ENCODE assay signal across 13 cellular contexts in genomic region chr15:28994830-28995180, GRCh38.
DNase-seq lines count a peak whose midpoint lies in the region; ATAC-seq and TF ChIP-seq lines count a peak whose summit lies in the region.
"Had no signal": no experiment of that assay in that cellular context is flagged by ENCODE, and none has a peak within 500 bp of the region (broad histone marks: within the 10 kb centered on the region; RNA-seq: fewer than 3 reads in every experiment).

No MANE protein-coding gene starts in this region.

- peaks cover 11% of the 10 kb centered on the region for H3K4me1 Mint-ChIP-seq in activated T-cell treated with anti-CD3 and anti-CD28 coated beads, Interleukin-2, amount 50 U/mL, for 72 hours (ENCODE audit: low read depth)
- H3K4me1 Mint-ChIP-seq in WTC11: peaks cover 28% of the 10 kb centered on the region

- no peak for ATAC-seq in activated T-cell treated with anti-CD3 and anti-CD28 coated beads, Interleukin-2, amount 50 U/mL, for 72 hours (replicated peaks in 1 of 2)
- ATAC-seq in WTC11 (peak; percentile 46), HG03159 (IDR thresholded peaks at IDR 0.05; ENCODE audit: unreplicated experiment) (no peak)

- CTCF ChIA-PET in WTC11 (lab: Charles Lee): interaction anchor here (0.7 to 4.5 kb wide), 10 partner anchors 11 to 973 kb away, joined by 3 to 37 read pairs (median 4); no protein-coding TSS in a partner anchor

- POLR2A ChIA-PET in WTC11 (lab: Charles Lee): interaction anchor here (0.5 kb wide), 1 partner anchor 10 kb away, joined by 3 read pairs; no protein-coding TSS in a partner anchor

- intact Hi-C loops in head of caudate nucleus (cut with DNase I): loop anchor here (5.0 to 10.0 kb wide), 2 partner anchors 50 to 97 kb away; no protein-coding TSS in a partner anchor

- TF ChIP-seq CTCF in WTC11 (IDR thresholded peaks at IDR 0.05): no peak

- peak overlapping the region; percentile 46 for H3K27ac Mint-ChIP-seq in activated T-cell treated with anti-CD3 and anti-CD28 coated beads, Interleukin-2, amount 50 U/mL, for 72 hours
- no peak overlapping the region for H3K27ac Mint-ChIP-seq in WTC11

- peak overlapping the region; percentile 98 for H3K27ac ChIP-seq in substantia nigra (ENCODE audit: low read depth, low read length, poor library complexity, severe bottlenecking)
- H3K27ac ChIP-seq: PC-9, vagina had no signal

- no peaks in the 10 kb centered on the region for H3K9me3 Mint-ChIP-seq in activated T-cell treated with anti-CD3 and anti-CD28 coated beads, Interleukin-2, amount 50 U/mL, for 72 hours
- H3K9me3 Mint-ChIP-seq in WTC11: peaks cover 4% of the 10 kb centered on the region; the same call in 1 of the 2 replicates
- H3K9me3 Mint-ChIP-seq: T-helper 1 cell treated with Interleukin-12 subunit alpha and Interleukin-12 subunit beta and Interleukin-4 antibody, amounts not matched to agents 30 μg/mL and 1 μg/mL, for 36 hours had no signal

- no peaks in the 10 kb centered on the region for H3K27me3 Mint-ChIP-seq in activated T-cell treated with anti-CD3 and anti-CD28 coated beads, Interleukin-2, amount 50 U/mL, for 72 hours (ENCODE audit: low read depth)
- H3K27me3 Mint-ChIP-seq in WTC11 (ENCODE audit: low read depth): no peaks in the 10 kb centered on the region

- no peak for DNase-seq in activated T-cell treated with anti-CD3 and anti-CD28 coated beads, Interleukin-2, amount 50 U/mL, for 72 hours
- no peak for DNase-seq in activated T-cell treated with anti-CD3 and anti-CD28 coated beads, Interleukin-2, amount 50 U/mL, for 48 hours
- no peak for DNase-seq in WTC11 (ENCODE audit: low spot score)
- DNase-seq in head of caudate nucleus: peak in 35 of 42 donors; percentile 46 to 87 (median 70)
- peak in 34 of 49 donors; percentile 33 to 87 (median 70) for DNase-seq in substantia nigra (lab: John Stamatoyannopoulos, UW)
- DNase-seq in NCI-H1048 (lab: John Stamatoyannopoulos, UW): no peak
- DNase-seq in NCI-H1417 (lab: John Stamatoyannopoulos, UW): no peak
- DNase-seq: DMS53, MG63, PC-9 had no signal

- peak overlapping the region in 1 of 2 donors; percentile 37 for H3K4me3 Mint-ChIP-seq in activated T-cell treated with anti-CD3 and anti-CD28 coated beads, Interleukin-2, amount 50 U/mL, for 72 hours
- no peak overlapping the region for H3K4me3 Mint-ChIP-seq in WTC11
- H3K4me3 Mint-ChIP-seq: T-helper 1 cell treated with Interleukin-12 subunit alpha and Interleukin-12 subunit beta and Interleukin-4 antibody, amounts not matched to agents 30 μg/mL and 1 μg/mL, for 36 hours had no signal

- H3K36me3 Mint-ChIP-seq in activated T-cell treated with anti-CD3 and anti-CD28 coated beads, Interleukin-2, amount 50 U/mL, for 72 hours (ENCODE audit: insufficient read depth in 2 of 2): no peaks in the 10 kb centered on the region
- no peaks in the 10 kb centered on the region for H3K36me3 Mint-ChIP-seq in WTC11

TF ChIP-seq in WTC11, 78 proteins besides CTCF, POLR2A, EP300 and RAD21 (continues in another document):
- TF ChIP-seq ZNF232 (CRISPR knock-in tag; IDR thresholded peaks at IDR 0.05) (no peak), TEAD1 (CRISPR knock-in tag; IDR thresholded peaks at IDR 0.05) (no peak), MYBL2 (CRISPR knock-in tag; IDR thresholded peaks at IDR 0.05) (no peak), FOXP1 (CRISPR knock-in tag; IDR thresholded peaks at IDR 0.05; ENCODE audit: borderline replicate concordance) (no peak), ELF4 (CRISPR knock-in tag; IDR thresholded peaks at IDR 0.05; ENCODE audit: low read depth) (no peak), TCF7 (CRISPR knock-in tag; IDR thresholded peaks at IDR 0.05; ENCODE audit: low read depth) (no peak), ZNF512 (CRISPR knock-in tag; IDR thresholded peaks at IDR 0.05; ENCODE audit: borderline replicate concordance) (no peak), ESRRA (CRISPR knock-in tag; IDR thresholded peaks at IDR 0.05; ENCODE audit: borderline replicate concordance) (no peak), EMX1 (CRISPR knock-in tag; IDR thresholded peaks at IDR 0.05) (no peak), NR2C2 (CRISPR knock-in tag; IDR thresholded peaks at IDR 0.05) (no peak), PREB (CRISPR knock-in tag; IDR thresholded peaks at IDR 0.05; ENCODE audit: borderline replicate concordance) (no peak), SP1 (CRISPR knock-in tag; conservative IDR thresholded peaks at IDR 0.05) (no peak), GTF2I (CRISPR knock-in tag; conservative IDR thresholded peaks at IDR 0.05) (no peak), MXD4 (CRISPR knock-in tag; IDR thresholded peaks at IDR 0.05; ENCODE audit: borderline replicate concordance) (no peak)
- TF ChIP-seq, protein P1, sequence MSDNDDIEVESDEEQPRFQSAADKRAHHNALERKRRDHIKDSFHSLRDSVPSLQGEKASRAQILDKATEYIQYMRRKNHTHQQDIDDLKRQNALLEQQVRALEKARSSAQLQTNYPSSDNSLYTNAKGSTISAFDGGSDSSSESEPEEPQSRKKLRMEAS (CRISPR knock-in tag; IDR thresholded peaks at IDR 0.05): no peak
- TF ChIP-seq, protein P2, sequence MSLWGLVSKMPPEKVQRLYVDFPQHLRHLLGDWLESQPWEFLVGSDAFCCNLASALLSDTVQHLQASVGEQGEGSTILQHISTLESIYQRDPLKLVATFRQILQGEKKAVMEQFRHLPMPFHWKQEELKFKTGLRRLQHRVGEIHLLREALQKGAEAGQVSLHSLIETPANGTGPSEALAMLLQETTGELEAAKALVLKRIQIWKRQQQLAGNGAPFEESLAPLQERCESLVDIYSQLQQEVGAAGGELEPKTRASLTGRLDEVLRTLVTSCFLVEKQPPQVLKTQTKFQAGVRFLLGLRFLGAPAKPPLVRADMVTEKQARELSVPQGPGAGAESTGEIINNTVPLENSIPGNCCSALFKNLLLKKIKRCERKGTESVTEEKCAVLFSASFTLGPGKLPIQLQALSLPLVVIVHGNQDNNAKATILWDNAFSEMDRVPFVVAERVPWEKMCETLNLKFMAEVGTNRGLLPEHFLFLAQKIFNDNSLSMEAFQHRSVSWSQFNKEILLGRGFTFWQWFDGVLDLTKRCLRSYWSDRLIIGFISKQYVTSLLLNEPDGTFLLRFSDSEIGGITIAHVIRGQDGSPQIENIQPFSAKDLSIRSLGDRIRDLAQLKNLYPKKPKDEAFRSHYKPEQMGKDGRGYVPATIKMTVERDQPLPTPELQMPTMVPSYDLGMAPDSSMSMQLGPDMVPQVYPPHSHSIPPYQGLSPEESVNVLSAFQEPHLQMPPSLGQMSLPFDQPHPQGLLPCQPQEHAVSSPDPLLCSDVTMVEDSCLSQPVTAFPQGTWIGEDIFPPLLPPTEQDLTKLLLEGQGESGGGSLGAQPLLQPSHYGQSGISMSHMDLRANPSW (CRISPR knock-in tag; conservative IDR thresholded peaks at IDR 0.05; ENCODE audit: low read depth): no peak
- TF ChIP-seq, protein P3, sequence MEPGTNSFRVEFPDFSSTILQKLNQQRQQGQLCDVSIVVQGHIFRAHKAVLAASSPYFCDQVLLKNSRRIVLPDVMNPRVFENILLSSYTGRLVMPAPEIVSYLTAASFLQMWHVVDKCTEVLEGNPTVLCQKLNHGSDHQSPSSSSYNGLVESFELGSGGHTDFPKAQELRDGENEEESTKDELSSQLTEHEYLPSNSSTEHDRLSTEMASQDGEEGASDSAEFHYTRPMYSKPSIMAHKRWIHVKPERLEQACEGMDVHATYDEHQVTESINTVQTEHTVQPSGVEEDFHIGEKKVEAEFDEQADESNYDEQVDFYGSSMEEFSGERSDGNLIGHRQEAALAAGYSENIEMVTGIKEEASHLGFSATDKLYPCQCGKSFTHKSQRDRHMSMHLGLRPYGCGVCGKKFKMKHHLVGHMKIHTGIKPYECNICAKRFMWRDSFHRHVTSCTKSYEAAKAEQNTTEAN (CRISPR knock-in tag; IDR thresholded peaks at IDR 0.05): no peak
- TF ChIP-seq, protein P4, sequence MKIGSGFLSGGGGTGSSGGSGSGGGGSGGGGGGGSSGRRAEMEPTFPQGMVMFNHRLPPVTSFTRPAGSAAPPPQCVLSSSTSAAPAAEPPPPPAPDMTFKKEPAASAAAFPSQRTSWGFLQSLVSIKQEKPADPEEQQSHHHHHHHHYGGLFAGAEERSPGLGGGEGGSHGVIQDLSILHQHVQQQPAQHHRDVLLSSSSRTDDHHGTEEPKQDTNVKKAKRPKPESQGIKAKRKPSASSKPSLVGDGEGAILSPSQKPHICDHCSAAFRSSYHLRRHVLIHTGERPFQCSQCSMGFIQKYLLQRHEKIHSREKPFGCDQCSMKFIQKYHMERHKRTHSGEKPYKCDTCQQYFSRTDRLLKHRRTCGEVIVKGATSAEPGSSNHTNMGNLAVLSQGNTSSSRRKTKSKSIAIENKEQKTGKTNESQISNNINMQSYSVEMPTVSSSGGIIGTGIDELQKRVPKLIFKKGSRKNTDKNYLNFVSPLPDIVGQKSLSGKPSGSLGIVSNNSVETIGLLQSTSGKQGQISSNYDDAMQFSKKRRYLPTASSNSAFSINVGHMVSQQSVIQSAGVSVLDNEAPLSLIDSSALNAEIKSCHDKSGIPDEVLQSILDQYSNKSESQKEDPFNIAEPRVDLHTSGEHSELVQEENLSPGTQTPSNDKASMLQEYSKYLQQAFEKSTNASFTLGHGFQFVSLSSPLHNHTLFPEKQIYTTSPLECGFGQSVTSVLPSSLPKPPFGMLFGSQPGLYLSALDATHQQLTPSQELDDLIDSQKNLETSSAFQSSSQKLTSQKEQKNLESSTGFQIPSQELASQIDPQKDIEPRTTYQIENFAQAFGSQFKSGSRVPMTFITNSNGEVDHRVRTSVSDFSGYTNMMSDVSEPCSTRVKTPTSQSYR (CRISPR knock-in tag; IDR thresholded peaks at IDR 0.05): no peak

Comparison
In these comparisons a context has a peak if more than half of its experiments do, and no peak if none do; other contexts are left out.
1. DNase-seq: peak in head of caudate nucleus (35 of 42) and substantia nigra (34 of 49); none in activated T-cell treated with anti-CD3 and anti-CD28 coated beads, Interleukin-2, amount 50 U/mL, for 72 hours (0 of 2), activated T-cell treated with anti-CD3 and anti-CD28 coated beads, Interleukin-2, amount 50 U/mL, for 48 hours (0 of 2), WTC11 (single experiment), NCI-H1048 (single experiment) and NCI-H1417 (0 of 3).